In the genomic region with DNA sequence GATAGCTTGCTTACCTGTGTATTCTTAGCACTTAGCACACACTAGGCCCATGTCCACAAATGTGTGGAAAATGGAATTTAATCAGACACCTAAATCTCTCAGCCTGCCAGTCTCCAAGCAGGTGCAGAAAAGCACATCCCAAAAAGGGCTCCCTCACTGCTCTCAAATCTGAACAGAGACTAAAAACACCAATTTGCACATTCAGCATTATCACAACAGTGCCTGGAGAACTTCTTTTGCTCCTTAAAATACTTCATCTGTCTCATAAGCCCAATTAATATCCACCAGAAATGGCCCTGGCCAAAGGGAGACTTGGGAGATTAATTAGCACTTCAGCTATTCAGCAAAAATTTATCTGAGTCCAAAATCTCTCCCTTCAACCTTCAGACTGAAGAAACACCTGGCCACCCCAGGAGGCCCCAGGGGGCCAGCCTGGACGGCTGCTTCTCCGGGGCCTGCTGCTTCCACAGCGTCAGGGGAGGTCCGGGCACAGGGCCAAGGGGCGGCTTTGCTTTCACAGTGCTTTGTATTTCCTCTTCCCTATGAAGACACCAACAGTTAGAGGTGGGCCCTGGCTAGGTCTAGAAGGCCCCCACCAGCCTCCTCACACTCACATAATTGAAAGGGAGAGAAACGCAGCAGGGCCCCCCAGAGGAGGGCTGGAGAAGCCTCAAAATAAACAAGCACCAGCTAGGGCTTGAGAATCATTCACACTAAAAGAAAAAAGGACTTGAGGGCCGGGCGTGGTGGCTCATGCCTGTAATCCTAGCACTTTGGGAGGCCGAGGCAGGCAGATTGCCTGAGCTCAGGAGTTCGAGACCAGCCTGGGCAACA, we compare ENCODE assay signal across 8 cellular contexts. TPM values are rescaled to one million over a fixed set of nuclear protein-coding genes. Genes with fewer than 3 reads are reported as not detected.
A peak's percentile ranks its signal among the peaks of the same experiment; 100 is the strongest.
DNase-seq lines count a peak whose midpoint lies in the region; ATAC-seq and TF ChIP-seq lines count a peak whose summit lies in the region.

No MANE protein-coding gene starts in this region.

- TF ChIP-seq CTCF in body of pancreas (IDR thresholded peaks at IDR 0.05): peak in 4 of 7 experiments; percentile 1 to 16 (median 9)

- peaks cover 23% of the 10 kb centered on the region for H3K79me1 ChIP-seq in mesenchymal stem cell (replicated peaks; ENCODE audit: low read length, poor library complexity, severe bottlenecking)

- no peak overlapping the region for H2BK5ac ChIP-seq in mesenchymal stem cell (ENCODE audit: low read depth, low read length, poor library complexity, severe bottlenecking)

- H2AK5ac ChIP-seq in mesenchymal stem cell (ENCODE audit: low read length, severe bottlenecking): peak overlapping the region; percentile 5

- no peak overlapping the region for H2AFZ ChIP-seq in mesenchymal stem cell (ENCODE audit: low read depth, low read length)

- H3K4me1 ChIP-seq in body of pancreas (peaks cover 35% of the 10 kb centered on the region), mesenchymal stem cell (ENCODE audit: control insufficient read depth, insufficient read depth, low read depth, low read length) (peaks cover 20% of the 10 kb centered on the region)
- no peaks in the 10 kb centered on the region for H3K4me1 ChIP-seq in CD4-positive, alpha-beta memory T cell (ENCODE audit: insufficient read depth, low read length)

- peaks cover 2 to 3% of the 10 kb centered on the region in 2 donors for H3K27me3 Mint-ChIP-seq in CD4-positive, alpha-beta memory T cell

- no peak overlapping the region for H3K4me3 Mint-ChIP-seq in CD4-positive, alpha-beta memory T cell

- H4K91ac ChIP-seq in mesenchymal stem cell (ENCODE audit: low read length): no peak overlapping the region

- peaks cover 0 to 2% (median 0%) of the 10 kb centered on the region in 8 donors for H3K9me3 Mint-ChIP-seq in CD4-positive, alpha-beta memory T cell

- no peak overlapping the region for H3K27ac Mint-ChIP-seq in CD4-positive, alpha-beta memory T cell

- H4K8ac ChIP-seq in mesenchymal stem cell (ENCODE audit: low read length): no peak overlapping the region

- peak in 1 of 3 donors; percentile 47 for TF ChIP-seq POLR2A in body of pancreas (IDR thresholded peaks at IDR 0.05)

- WGBS in body of pancreas, 2 donors: 31 to 42% methylated on average over 10 of the region's 10 CpGs
- WGBS in mesenchymal stem cell: 34% methylated on average over 9 of the region's 10 CpGs

- peak overlapping the region; percentile 50 for H2BK15ac ChIP-seq in mesenchymal stem cell (ENCODE audit: low read depth, poor library complexity, severe bottlenecking)

- H3K27me3 ChIP-seq in body of pancreas (no peaks in the 10 kb centered on the region), mesenchymal stem cell (ENCODE audit: control insufficient read depth in 1 of 2, insufficient read depth in 1 of 2, low read length in 2 of 2) (no peaks in the 10 kb centered on the region)
- no peaks in the 10 kb centered on the region for H3K27me3 ChIP-seq in CD4-positive, alpha-beta memory T cell (ENCODE audit: insufficient read depth, low read length)

- H3K14ac ChIP-seq in mesenchymal stem cell (ENCODE audit: low read length in 2 of 2): no peak overlapping the region

- no peak overlapping the region for H3K18ac ChIP-seq in mesenchymal stem cell (ENCODE audit: low read depth in 1 of 2, low read length in 2 of 2)

- H3K27ac ChIP-seq in body of pancreas (peak overlapping the region; percentile 61 to 79 (median 66)), mesenchymal stem cell (ENCODE audit: low read length, poor library complexity, severe bottlenecking) (peak overlapping the region; percentile 73)
- H3K27ac ChIP-seq in CD4-positive, alpha-beta memory T cell (ENCODE audit: low read depth, low read length): no peak overlapping the region

- no peaks in the 10 kb centered on the region for H3K36me3 ChIP-seq in body of pancreas (replicated peaks in 1 of 2; ENCODE audit: insufficient read depth in 1 of 2, low read depth in 2 of 2)
- H3K36me3 ChIP-seq in mesenchymal stem cell (ENCODE audit: control insufficient read depth in 1 of 2, insufficient read depth in 2 of 2, low read depth in 1 of 2, low read length in 2 of 2): no peaks in the 10 kb centered on the region
- H3K36me3 ChIP-seq in CD4-positive, alpha-beta memory T cell (ENCODE audit: insufficient read depth, low read length): no peaks in the 10 kb centered on the region

- H3K9me3 ChIP-seq in body of pancreas: no peaks in the 10 kb centered on the region
- no peaks in the 10 kb centered on the region for H3K9me3 ChIP-seq in mesenchymal stem cell (ENCODE audit: control insufficient read depth, low read length)
- no peaks in the 10 kb centered on the region for H3K9me3 ChIP-seq in CD4-positive, alpha-beta memory T cell (ENCODE audit: control insufficient read depth in 1 of 2, low read length in 2 of 2)

- peak; percentile 95 for DNase-seq in COLO668 (lab: John Stamatoyannopoulos, UW; ENCODE audit: unreplicated experiment)
- peak; percentile 57 for DNase-seq in HEK293T (ENCODE audit: extremely low spot score)
- DNase-seq in NCI-H2107 (lab: John Stamatoyannopoulos, UW): peak; percentile 56
- peak; percentile 85 to 92 (median 90) for DNase-seq in body of pancreas
- peak; percentile 42 for DNase-seq in mesenchymal stem cell
- no peak for DNase-seq in CD4-positive, alpha-beta memory T cell
- no peak for DNase-seq in GM19240 (ENCODE audit: insufficient read length, low spot score)

- no peaks in the 10 kb centered on the region for H3K36me3 Mint-ChIP-seq in CD4-positive, alpha-beta memory T cell

- intact Hi-C loops in body of pancreas (cut with DNase I): no loop called here
- intact Hi-C loops in CD4-positive, alpha-beta memory T cell (cut with micrococcal nuclease): no loop called here

- peak overlapping the region; percentile 27 for H3K4me2 ChIP-seq in mesenchymal stem cell (ENCODE audit: low read length, poor library complexity, severe bottlenecking)

- peak; percentile 83 for ATAC-seq in body of pancreas
- ATAC-seq in GM21717 (IDR thresholded peaks at IDR 0.05; ENCODE audit: unreplicated experiment): no peak

- H3K9ac ChIP-seq in mesenchymal stem cell (ENCODE audit: low read length): no peak overlapping the region

- CTCF ChIA-PET in HEK293T (lab: Yijun Ruan, JAX): interaction anchor here (0.7 kb wide), 1 partner anchor 11 kb away, joined by 4 read pairs; no protein-coding TSS in a partner anchor
- CTCF ChIA-PET in CD4-positive, alpha-beta memory T cell (lab: Charles Lee; ENCODE audit: partially characterized antibody): interaction anchor here (0.7 kb wide), 1 partner anchor 12 kb away, joined by 3 read pairs; no protein-coding TSS in a partner anchor

- H3K4me1 Mint-ChIP-seq in CD4-positive, alpha-beta memory T cell: no peaks in the 10 kb centered on the region

- H3K4me3 ChIP-seq in body of pancreas (no peak overlapping the region), mesenchymal stem cell (ENCODE audit: insufficient read depth in 1 of 2, low read depth in 1 of 2, low read length in 2 of 2) (no peak overlapping the region)
- no peak overlapping the region for H3K4me3 ChIP-seq in CD4-positive, alpha-beta memory T cell (ENCODE audit: low read length in 2 of 2)

- no peak overlapping the region for H2BK120ac ChIP-seq in mesenchymal stem cell (ENCODE audit: low read depth, low read length)

- H3K4ac ChIP-seq in mesenchymal stem cell (ENCODE audit: low read depth in 1 of 2, low read length in 2 of 2): no peak overlapping the region

- no peak overlapping the region for H3K23ac ChIP-seq in mesenchymal stem cell (ENCODE audit: low read length in 2 of 2)

- H2BK12ac ChIP-seq in mesenchymal stem cell (ENCODE audit: low read length in 2 of 2): no peak overlapping the region

- POLR2A ChIA-PET in HEK293T (lab: Yijun Ruan, JAX): no interaction called here
- POLR2A ChIA-PET in CD4-positive, alpha-beta memory T cell (lab: Charles Lee; ENCODE audit: partially characterized antibody): no interaction called here

TF ChIP-seq in HEK293T, 16 proteins besides CTCF, POLR2A, EP300 and RAD21:
- TF ChIP-seq FOXM1 (IDR thresholded peaks at IDR 0.05; ENCODE audit: borderline replicate concordance): no peak
- TF ChIP-seq ARNT (IDR thresholded peaks at IDR 0.05): no peak
- TF ChIP-seq HDGF (IDR thresholded peaks at IDR 0.05; ENCODE audit: borderline replicate concordance): no peak
- no peak for TF ChIP-seq TARDBP (IDR thresholded peaks at IDR 0.05)
- no peak for TF ChIP-seq CTBP1 (IDR thresholded peaks at IDR 0.05; ENCODE audit: borderline replicate concordance)
- TF ChIP-seq FOXK2 (IDR thresholded peaks at IDR 0.05): no peak
- no peak for TF ChIP-seq PKNOX1 (IDR thresholded peaks at IDR 0.05)
- TF ChIP-seq FOXA1 (IDR thresholded peaks at IDR 0.05): no peak

RNA-seq across cellular contexts. Expression of gene SCD5, which starts 18.0 kb away (rescaled TPM):
- 10 to 100 TPM; 51.4 TPM for total RNA-seq in body of pancreas
- polyA plus RNA-seq in mesenchymal stem cell (2013, experiment 1 of 2): 5.9 TPM
- 6.0 TPM for polyA plus RNA-seq in mesenchymal stem cell (2013, experiment 2 of 2)
- not detected for total RNA-seq in CD4-positive, alpha-beta memory T cell
- 1 to 10 TPM in 1 of 2 donors, not detected in 1; 1.8 TPM for polyA plus RNA-seq in CD4-positive, alpha-beta memory T cell

Comparison
In these comparisons a context has a peak if more than half of its experiments do, and no peak if none do; other contexts are left out.
1. DNase-seq: peak in COLO668 (single experiment), HEK293T (single experiment), NCI-H2107 (single experiment), body of pancreas (4 of 4) and mesenchymal stem cell (single experiment); none in CD4-positive, alpha-beta memory T cell (0 of 5) and GM19240 (single experiment).
2. RNA of gene SCD5, which starts 18.0 kb away (total RNA-seq): 51.4 TPM in body of pancreas; not detected in CD4-positive, alpha-beta memory T cell; every median in the first group is over 10 times any median in the second.